ENCODE assay signal across 21 cellular contexts in the genomic region with DNA sequence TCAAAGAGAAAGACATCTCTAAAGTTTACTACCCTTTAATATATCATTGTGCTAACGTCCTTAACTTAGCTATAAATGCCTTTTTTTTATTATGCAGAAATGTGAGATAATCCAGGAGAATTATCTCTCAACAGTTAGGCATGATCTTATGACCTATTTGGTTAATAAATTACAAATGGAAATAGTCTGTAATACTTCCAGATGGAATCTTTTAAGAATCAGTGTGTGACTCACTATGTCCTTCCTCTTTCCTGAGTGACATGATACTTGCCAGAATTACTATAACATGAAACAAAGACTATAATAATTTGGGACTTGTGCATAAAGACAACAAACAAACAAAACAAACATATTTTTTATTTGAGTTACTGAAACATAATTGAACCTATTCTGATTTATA.
A peak's percentile ranks its signal among the peaks of the same experiment; 100 is the strongest.
DNase-seq lines count a peak whose midpoint lies in the region; ATAC-seq, FAIRE-seq and TF ChIP-seq lines count a peak whose summit lies in the region.
"Had no signal": no experiment of that assay in that cellular context is flagged by ENCODE, and none has a peak within 500 bp of the region (broad histone marks: within the 10 kb centered on the region; RNA-seq: fewer than 3 reads in every experiment).

No MANE protein-coding gene starts in this region.

- TF ChIP-seq CTCF in nephron progenitor cell (IDR thresholded peaks at IDR 0.05): no peak
- no peak for TF ChIP-seq CTCF in CD14-positive monocyte (IDR thresholded peaks at IDR 0.05)

- peaks cover 6% of the 10 kb centered on the region for H3K9me3 Mint-ChIP-seq in nephron progenitor cell
- H3K9me3 Mint-ChIP-seq in CD14-positive monocyte: peaks cover 0 to 9% (median 5%) of the 10 kb centered on the region in 7 donors

- DNase-seq in ACHN (peak; percentile 6), kidney glomerular epithelial cell (lab: John Stamatoyannopoulos, UW) (peak; percentile 26), nephron progenitor cell (no peak), CD14-positive monocyte (ENCODE audit: low spot score) (no peak), activated T-cell treated with anti-CD3 and anti-CD28 coated beads for 4 hours (no peak)
- DNase-seq: AML-193; Calu3; CD4-positive, CD25-positive, alpha-beta regulatory T cell; DMS79; H9; KG1; MG63; NCI-H1092 treated with DMSO at 0.1 percent for 48 hours; NCI-H187; NCI-H69 had no signal

- in situ Hi-C loops in ACHN (cut with HindIII; ENCODE audit: low pct_ligation_motif_present, low pct_unique_long_range_greater_than_20kb, low sequenced_read_pairs): no loop called here

- peak; percentile 35 for FAIRE-seq in endometrium (lab: Jason Lieb, UNC)
- FAIRE-seq: A204.1, G401.6, GM12892 had no signal

- H3K36me3 Mint-ChIP-seq in nephron progenitor cell (ENCODE audit: low read depth) (peaks cover 4% of the 10 kb centered on the region), CD14-positive monocyte (no peaks in the 10 kb centered on the region)
- H3K36me3 Mint-ChIP-seq: CD4-positive, CD25-positive, alpha-beta regulatory T cell had no signal

- H3K4me3 Mint-ChIP-seq in nephron progenitor cell (no peak overlapping the region), CD14-positive monocyte (no peak overlapping the region)
- H3K4me3 Mint-ChIP-seq: CD4-positive, CD25-positive, alpha-beta regulatory T cell; H9 had no signal

- H3K27me3 Mint-ChIP-seq in nephron progenitor cell (ENCODE audit: low read depth, poor library complexity) (no peaks in the 10 kb centered on the region), CD14-positive monocyte (ENCODE audit: low read depth in 3 of 3) (no peaks in the 10 kb centered on the region)
- H3K27me3 Mint-ChIP-seq: CD4-positive, CD25-positive, alpha-beta regulatory T cell had no signal

- H3K27ac Mint-ChIP-seq in nephron progenitor cell (no peak overlapping the region), CD14-positive monocyte (no peak overlapping the region)
- H3K27ac Mint-ChIP-seq: CD4-positive, CD25-positive, alpha-beta regulatory T cell; H9 had no signal

- H3K4me1 Mint-ChIP-seq in nephron progenitor cell (peaks cover 12% of the 10 kb centered on the region), CD14-positive monocyte (no peaks in the 10 kb centered on the region)
- H3K4me1 Mint-ChIP-seq: CD4-positive, CD25-positive, alpha-beta regulatory T cell; H9 had no signal

- intact Hi-C loops in CD14-positive monocyte (cut with micrococcal nuclease): no loop called here

- ATAC-seq in SK-N-SH treated with all-trans-retinoic acid at 6 μM for 48 hours (peak; percentile 73), GM19324 (IDR thresholded peaks at IDR 0.05; ENCODE audit: low FRiP score, unreplicated experiment) (no peak)

TF ChIP-seq in SK-N-SH treated with all-trans-retinoic acid at 6 μM for 48 hours, 23 proteins besides CTCF, POLR2A, EP300 and RAD21:
- TF ChIP-seq ZC3H10 (CRISPR knock-in tag; IDR thresholded peaks at IDR 0.05): no peak
- TF ChIP-seq, protein P1, sequence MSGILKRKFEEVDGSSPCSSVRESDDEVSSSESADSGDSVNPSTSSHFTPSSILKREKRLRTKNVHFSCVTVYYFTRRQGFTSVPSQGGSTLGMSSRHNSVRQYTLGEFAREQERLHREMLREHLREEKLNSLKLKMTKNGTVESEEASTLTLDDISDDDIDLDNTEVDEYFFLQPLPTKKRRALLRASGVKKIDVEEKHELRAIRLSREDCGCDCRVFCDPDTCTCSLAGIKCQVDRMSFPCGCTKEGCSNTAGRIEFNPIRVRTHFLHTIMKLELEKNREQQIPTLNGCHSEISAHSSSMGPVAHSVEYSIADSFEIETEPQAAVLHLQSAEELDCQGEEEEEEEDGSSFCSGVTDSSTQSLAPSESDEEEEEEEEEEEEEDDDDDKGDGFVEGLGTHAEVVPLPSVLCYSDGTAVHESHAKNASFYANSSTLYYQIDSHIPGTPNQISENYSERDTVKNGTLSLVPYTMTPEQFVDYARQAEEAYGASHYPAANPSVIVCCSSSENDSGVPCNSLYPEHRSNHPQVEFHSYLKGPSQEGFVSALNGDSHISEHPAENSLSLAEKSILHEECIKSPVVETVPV (CRISPR knock-in tag; IDR thresholded peaks at IDR 0.05): no peak
- peak; percentile 54; the same call in 1 of the 2 replicates for TF ChIP-seq TOX (CRISPR knock-in tag; IDR thresholded peaks at IDR 0.05; ENCODE audit: borderline replicate concordance)
TF ChIP-seq in SK-N-SH treated with all-trans-retinoic acid at 6 μM for 48 hours: peak in this region for 1.

Comparison
In these comparisons a context has a peak if more than half of its experiments do, and no peak if none do; other contexts are left out.
1. DNase-seq: peak in ACHN (single experiment) and kidney glomerular epithelial cell (single experiment); none in nephron progenitor cell (single experiment), CD14-positive monocyte (single experiment) and activated T-cell treated with anti-CD3 and anti-CD28 coated beads for 4 hours (single experiment).